Comparison of ENCODE assay signal across 15 cellular contexts in genomic region chr15:31811641-31812040, GRCh38. TPM values are rescaled to one million over a fixed set of nuclear protein-coding genes. Genes with fewer than 3 reads are reported as not detected.
"Had no signal": no experiment of that assay in that cellular context is flagged by ENCODE, and none has a peak within 500 bp of the region (broad histone marks: within the 10 kb centered on the region; RNA-seq: fewer than 3 reads in every experiment).

No MANE protein-coding gene starts in this region.

- DNase-seq: activated CD4-positive, alpha-beta T cell treated with anti-CD3 and anti-CD28 coated beads for 48 hours; activated CD8-positive, alpha-beta memory T cell treated with anti-CD3 and anti-CD28 coated beads, Interleukin-2, amount 50 U/mL, for 48 hours; activated CD8-positive, alpha-beta T cell treated with anti-CD3 and anti-CD28 coated beads, Interleukin-2, amount 10 ng/mL, durations not matched to agents 7 days and 5 days; activated naive CD4-positive, alpha-beta T cell; activated naive CD8-positive, alpha-beta T cell treated with anti-CD3 and anti-CD28 coated beads, Interleukin-2, amount 50 U/mL, for 24 hours; central memory CD4-positive, alpha-beta T cell; glutamatergic neuron; right cardiac atrium; T-cell; T1000; trophoblast cell had no signal

- H3K4me1 ChIP-seq: parathyroid adenoma had no signal

- H3K9me3 Mint-ChIP-seq: activated naive CD8-positive, alpha-beta T cell treated with anti-CD3 and anti-CD28 coated beads, Interleukin-2, amount 50 U/mL, for 24 hours; neural crest cell; T-cell had no signal

- H3K4me1 Mint-ChIP-seq: activated naive CD8-positive, alpha-beta T cell treated with anti-CD3 and anti-CD28 coated beads, Interleukin-2, amount 50 U/mL, for 24 hours; neural crest cell; T-cell had no signal

- H3K27ac ChIP-seq: parathyroid adenoma had no signal

- H3K4me3 ChIP-seq: smooth muscle cell had no signal

- H3K4me3 Mint-ChIP-seq: activated CD8-positive, alpha-beta T cell treated with anti-CD3 and anti-CD28 coated beads, Interleukin-2, amount 10 ng/mL, durations not matched to agents 7 days and 5 days; activated naive CD8-positive, alpha-beta T cell treated with anti-CD3 and anti-CD28 coated beads, Interleukin-2, amount 50 U/mL, for 24 hours; neural crest cell; T-cell had no signal

- H3K27ac Mint-ChIP-seq: activated CD8-positive, alpha-beta T cell treated with anti-CD3 and anti-CD28 coated beads, Interleukin-2, amount 10 ng/mL, durations not matched to agents 7 days and 5 days; activated naive CD8-positive, alpha-beta T cell treated with anti-CD3 and anti-CD28 coated beads, Interleukin-2, amount 50 U/mL, for 24 hours; T-cell had no signal

- H3K36me3 Mint-ChIP-seq: T-cell had no signal

- ATAC-seq: activated CD8-positive, alpha-beta T cell treated with anti-CD3 and anti-CD28 coated beads, Interleukin-2, amount 10 ng/mL, durations not matched to agents 7 days and 5 days; activated naive CD8-positive, alpha-beta T cell treated with anti-CD3 and anti-CD28 coated beads, Interleukin-2, amount 50 U/mL, for 24 hours; esophagus mucosa; T-cell had no signal

- H3K27me3 Mint-ChIP-seq: activated naive CD8-positive, alpha-beta T cell treated with anti-CD3 and anti-CD28 coated beads, Interleukin-2, amount 50 U/mL, for 24 hours had no signal

RNA-seq across cellular contexts. Expression of gene OTUD7A, which starts 58.8 kb away (rescaled TPM):
- polyA plus RNA-seq: smooth muscle cell had no signal
